ENCODE assay signal across 2 cellular contexts in the genomic region with DNA sequence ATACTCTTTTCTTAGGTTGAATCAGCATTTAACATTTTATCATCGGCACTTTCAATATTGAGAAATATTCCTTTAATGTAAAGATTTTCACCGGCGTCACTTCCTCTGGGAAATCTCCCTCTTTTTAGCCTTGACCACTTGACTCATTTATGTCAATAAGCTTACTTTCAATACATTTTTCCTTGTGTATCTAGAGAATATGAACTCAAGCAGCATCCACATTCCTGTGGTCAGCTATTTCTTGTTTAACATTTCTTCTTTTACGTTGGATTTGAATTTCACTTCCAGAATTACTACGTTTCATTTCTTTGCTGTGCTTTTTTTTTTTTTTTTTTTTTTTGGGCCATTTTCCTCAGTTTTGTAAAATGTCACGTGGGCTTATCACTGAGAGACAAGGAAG.
TF ChIP-seq lines count a peak whose summit lies in the region.

No MANE protein-coding gene starts in this region.

TF ChIP-seq in IMR-90, 13 proteins besides CTCF, POLR2A, EP300 and RAD21:
- TF ChIP-seq MAFK (IDR thresholded peaks at IDR 0.05; ENCODE audit: low read depth, low read length) (peak; percentile 34; the same call in 1 of the 2 replicates), USF2 (IDR thresholded peaks at IDR 0.05; ENCODE audit: low read depth, low read length) (0 out of 2 replicates have a peak, but pooled peaks have one; percentile 16)
- TF ChIP-seq, protein P1, sequence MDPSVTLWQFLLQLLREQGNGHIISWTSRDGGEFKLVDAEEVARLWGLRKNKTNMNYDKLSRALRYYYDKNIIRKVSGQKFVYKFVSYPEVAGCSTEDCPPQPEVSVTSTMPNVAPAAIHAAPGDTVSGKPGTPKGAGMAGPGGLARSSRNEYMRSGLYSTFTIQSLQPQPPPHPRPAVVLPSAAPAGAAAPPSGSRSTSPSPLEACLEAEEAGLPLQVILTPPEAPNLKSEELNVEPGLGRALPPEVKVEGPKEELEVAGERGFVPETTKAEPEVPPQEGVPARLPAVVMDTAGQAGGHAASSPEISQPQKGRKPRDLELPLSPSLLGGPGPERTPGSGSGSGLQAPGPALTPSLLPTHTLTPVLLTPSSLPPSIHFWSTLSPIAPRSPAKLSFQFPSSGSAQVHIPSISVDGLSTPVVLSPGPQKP (IDR thresholded peaks at IDR 0.05; ENCODE audit: borderline replicate concordance, low read depth, low read length), result no peak

TF ChIP-seq in GM12878, 131 proteins besides CTCF, POLR2A, EP300 and RAD21:
- TF ChIP-seq EGR1 (IDR thresholded peaks at IDR 0.05; ENCODE audit: borderline replicate concordance in 1 of 2, low read depth in 2 of 2, low read length in 2 of 2) (no peak), RUNX3 (IDR thresholded peaks at IDR 0.05; ENCODE audit: low read length) (0 out of 2 replicates have a peak, but pooled peaks have one; percentile 16)
